Comparison of ENCODE assay signal across 8 cellular contexts in genomic region chr19:18280247-18281081, GRCh38. TPM values are rescaled to one million over a fixed set of nuclear protein-coding genes. Genes with fewer than 3 reads are reported as not detected.
DNase-seq lines count a peak whose midpoint lies in the region; ATAC-seq, FAIRE-seq and TF ChIP-seq lines count a peak whose summit lies in the region.

No MANE protein-coding gene starts in this region.

- peak overlapping the region; percentile 100 for H3K9ac ChIP-seq in HepG2 (ENCODE audit: insufficient read depth, low read depth, low read length)

- H4K20me1 ChIP-seq in HepG2 (ENCODE audit: insufficient read depth, low read length) = peaks cover 31% of the 10 kb centered on the region

- in situ Hi-C loops in HepG2 (cut with HindIII; ENCODE audit: extremely low pct_ligation_motif_present, low pct_unique_long_range_greater_than_20kb) = no loop called here

- H3K9me3 Mint-ChIP-seq in activated CD4-positive, alpha-beta T cell treated with anti-CD3 and anti-CD28 coated beads, Interleukin-2, amount 10 ng/mL, durations not matched to agents 7 days and 5 days = peaks cover 2% of the 10 kb centered on the region
- no peaks in the 10 kb centered on the region for H3K9me3 Mint-ChIP-seq in dendritic cell treated with granulocyte-macrophage colony-stimulating factor and Interleukin-4, amounts not matched to agents 40 ng/mL and 50 ng/mL, for 4 days

- no peak for TF ChIP-seq RAD21 in HepG2 (CRISPR knock-in tag; IDR thresholded peaks at IDR 0.05)

- CTCF ChIA-PET in activated CD4-positive, alpha-beta T cell treated with anti-CD3 and anti-CD28 coated beads, Interleukin-2, amount 10 ng/mL, durations not matched to agents 7 days and 5 days (lab: Charles Lee) = interaction anchor here (0.8 to 12.7 kb wide), 24 partner anchors 9 to 173 kb away, joined by 3 to 229 read pairs (median 12); partner anchors contain the start of genes LSM4 and PGPEP1
- CTCF ChIA-PET in HepG2 (lab: Yijun Ruan, JAX; ENCODE audit: low intra/inter-chr PET ratio, low total read pairs) = interaction anchor here (0.9 to 3.6 kb wide), 3 partner anchors 24 to 48 kb away, joined by 3 to 50 read pairs (median 7); partner anchors contain the start of gene LSM4

- ATAC-seq in HG02759 (IDR thresholded peaks at IDR 0.05; ENCODE audit: unreplicated experiment) (peak; percentile 26), HepG2 (peak; percentile 12), GM18873 (IDR thresholded peaks at IDR 0.05; ENCODE audit: low FRiP score, unreplicated experiment) (no peak)

- BruUV-seq in HepG2 (replicated peaks; lab: Mats Ljungman, UMichigan) = no TSS peak

- no peaks in the 10 kb centered on the region for H3K9me3 ChIP-seq in HepG2 (ENCODE audit: low read length)

- peaks cover 65% of the 10 kb centered on the region for H3K4me1 ChIP-seq in HepG2 (ENCODE audit: insufficient read depth, low read length)

- peaks cover 2 to 10% of the 10 kb centered on the region in 2 experiments; a peak in 4 of 5 replicates for H3K36me3 ChIP-seq in HepG2 (replicated peaks in 1 of 2; ENCODE audit: control insufficient read depth in 1 of 2, insufficient read depth in 2 of 2, low read length in 2 of 2)

- peak; percentile 92 for DNase-seq in GM03348 (ENCODE audit: low spot score)
- DNase-seq in NCI-H460 (ENCODE audit: extremely low read depth, low read depth) = peak; percentile 54
- peak; percentile 76 for DNase-seq in activated CD4-positive, alpha-beta T cell treated with anti-CD3 and anti-CD28 coated beads, Interleukin-2, amount 10 ng/mL, durations not matched to agents 7 days and 5 days
- DNase-seq in HepG2 (ENCODE audit: low spot score) = peak; percentile 52
- DNase-seq in stimulated activated CD4-positive, alpha-beta T cell treated with anti-CD3 and anti-CD28 coated beads, Interleukin-4, amount 100 ng/mL, for 4 hours = peak; percentile 75 to 82

- peaks cover 51% of the 10 kb centered on the region for H3K4me1 Mint-ChIP-seq in activated CD4-positive, alpha-beta T cell treated with anti-CD3 and anti-CD28 coated beads, Interleukin-2, amount 10 ng/mL, durations not matched to agents 7 days and 5 days
- H3K4me1 Mint-ChIP-seq in dendritic cell treated with granulocyte-macrophage colony-stimulating factor and Interleukin-4, amounts not matched to agents 40 ng/mL and 50 ng/mL, for 4 days (ENCODE audit: low read depth) = peaks cover 53% of the 10 kb centered on the region

- H3K27ac Mint-ChIP-seq in activated CD4-positive, alpha-beta T cell treated with anti-CD3 and anti-CD28 coated beads, Interleukin-2, amount 10 ng/mL, durations not matched to agents 7 days and 5 days = peak overlapping the region; percentile 97
- H3K27ac Mint-ChIP-seq in dendritic cell treated with granulocyte-macrophage colony-stimulating factor and Interleukin-4, amounts not matched to agents 40 ng/mL and 50 ng/mL, for 4 days = peak overlapping the region; percentile 99

- peak overlapping the region; percentile 64 for H3K4me2 ChIP-seq in HepG2 (ENCODE audit: low read depth, low read length)

- H3K4me3 Mint-ChIP-seq in activated CD4-positive, alpha-beta T cell treated with anti-CD3 and anti-CD28 coated beads, Interleukin-2, amount 10 ng/mL, durations not matched to agents 7 days and 5 days = peak overlapping the region; percentile 86
- peak overlapping the region; percentile 87 for H3K4me3 Mint-ChIP-seq in dendritic cell treated with granulocyte-macrophage colony-stimulating factor and Interleukin-4, amounts not matched to agents 40 ng/mL and 50 ng/mL, for 4 days

- no peaks in the 10 kb centered on the region for H3K27me3 Mint-ChIP-seq in activated CD4-positive, alpha-beta T cell treated with anti-CD3 and anti-CD28 coated beads, Interleukin-2, amount 10 ng/mL, durations not matched to agents 7 days and 5 days
- H3K27me3 Mint-ChIP-seq in dendritic cell treated with granulocyte-macrophage colony-stimulating factor and Interleukin-4, amounts not matched to agents 40 ng/mL and 50 ng/mL, for 4 days = no peaks in the 10 kb centered on the region

- POLR2A ChIA-PET in activated CD4-positive, alpha-beta T cell treated with anti-CD3 and anti-CD28 coated beads, Interleukin-2, amount 10 ng/mL, durations not matched to agents 7 days and 5 days (lab: Charles Lee) = interaction anchor here (0.6 to 4.9 kb wide), 11 partner anchors 9 to 109 kb away, joined by 3 to 128 read pairs (median 7); partner anchors contain the start of gene LSM4
- POLR2A ChIA-PET in HepG2 (lab: Yijun Ruan, JAX) = interaction anchor here (1.1 to 7.1 kb wide), 17 partner anchors 12 to 172 kb away, joined by 4 to 278 read pairs (median 23); partner anchors contain the start of genes GDF15, LSM4, MPV17L2 and PGPEP1

- H3K27ac ChIP-seq in HepG2 (ENCODE audit: extremely low read length, insufficient read depth, low read length) = peak overlapping the region; percentile 94

- intact Hi-C loops in dendritic cell treated with granulocyte-macrophage colony-stimulating factor and Interleukin-4, amounts not matched to agents 40 ng/mL and 50 ng/mL, for 4 days (cut with micrococcal nuclease) = loop anchor here (5.0 kb wide), 1 partner anchor 137 kb away; the partner anchor contains the start of gene SSBP4
- intact Hi-C loops in HepG2 (cut with micrococcal nuclease; ENCODE audit: unreplicated experiment) = loop anchor here (10.0 kb wide), 1 partner anchor 244 kb away; the partner anchor contains the start of gene ELL

- peak overlapping the region; percentile 74 to 100 (median 84) for H3K4me3 ChIP-seq in HepG2 (replicated peaks in 1 of 3; ENCODE audit: insufficient read depth in 1 of 3, low read depth in 2 of 3, low read length in 3 of 3)

- peaks cover 26% of the 10 kb centered on the region for H3K79me2 ChIP-seq in HepG2 (ENCODE audit: insufficient read depth, low read length)

- TF ChIP-seq POLR2A in HepG2 (IDR thresholded peaks at IDR 0.05; ENCODE audit: insufficient read depth in 1 of 2, low read depth in 2 of 2, low read length in 2 of 2) = peak; percentile 75 to 81

- 0% methylated on average over 24 of the region's 111 CpGs for WGBS in HepG2 (ENCODE audit: low lambda C conversion rate)

- no peak for TF ChIP-seq CTCF in HepG2 (CRISPR knock-in tag; IDR thresholded peaks at IDR 0.05)

- no peak overlapping the region for H2AFZ ChIP-seq in HepG2 (ENCODE audit: low read length)

- FAIRE-seq in HepG2 (lab: Jason Lieb, UNC) = no peak

- no peaks in the 10 kb centered on the region; a peak in 1 of 5 replicates for H3K27me3 ChIP-seq in HepG2 (ENCODE audit: control insufficient read depth in 1 of 2, insufficient read depth in 2 of 2, low read length in 2 of 2)

- H3K36me3 Mint-ChIP-seq in activated CD4-positive, alpha-beta T cell treated with anti-CD3 and anti-CD28 coated beads, Interleukin-2, amount 10 ng/mL, durations not matched to agents 7 days and 5 days (ENCODE audit: low read depth) = peaks cover 46% of the 10 kb centered on the region
- H3K36me3 Mint-ChIP-seq in dendritic cell treated with granulocyte-macrophage colony-stimulating factor and Interleukin-4, amounts not matched to agents 40 ng/mL and 50 ng/mL, for 4 days (ENCODE audit: low read depth) = peaks cover 58% of the 10 kb centered on the region

- TF ChIP-seq EP300 in HepG2 (IDR thresholded peaks at IDR 0.05; ENCODE audit: low read depth in 2 of 2, low read length in 2 of 2) (no peak), HepG2 (CRISPR knock-in tag; IDR thresholded peaks at IDR 0.05; ENCODE audit: borderline replicate concordance) (no peak)

RNA-seq across cellular contexts. Expression of gene JUND, which starts 1.0 kb away (rescaled TPM):
- total RNA-seq in NCI-H460 (2014; rRNA removed; shearing (Covaris generic)) = 37.7 and 56.6 TPM in 2 replicates
- polyA plus RNA-seq in NCI-H460 (2014; cell fraction: nucleus; rRNA removed) = 36.4 and 65.2 TPM in 2 replicates
- 100 to 1,000 TPM; 343 to 347 TPM for total RNA-seq in activated CD4-positive, alpha-beta T cell treated with anti-CD3 and anti-CD28 coated beads, Interleukin-2, amount 10 ng/mL, durations not matched to agents 7 days and 5 days
- total RNA-seq in HepG2 (2016; rRNA removed; fragmentation: Illumina TruSeq; extraction: Trizol) = 31.8 and 41.2 TPM in 2 replicates
- 36.4 and 41.0 TPM in 2 replicates for total RNA-seq in HepG2 (2016; cell fraction: cytosol; rRNA removed; fragmentation: Illumina TruSeq; extraction: Trizol; ENCODE audit: low read depth)
- 30.0 and 40.6 TPM in 2 replicates for total RNA-seq in HepG2 (2016; cell fraction: insoluble cytoplasmic fraction; rRNA removed; fragmentation: Illumina TruSeq; extraction: Trizol)
- 68.5 and 98.0 TPM in 2 replicates for total RNA-seq in HepG2 (2016; cell fraction: membrane; rRNA removed; fragmentation: Illumina TruSeq; extraction: Trizol)
- total RNA-seq in HepG2 (2016; cell fraction: nucleus; rRNA removed; fragmentation: Illumina TruSeq; extraction: Trizol) = 23.4 and 45.2 TPM in 2 replicates
- 59.8 and 124 TPM in 2 replicates for polyA plus RNA-seq in HepG2 (2011; rRNA removed)
- polyA plus RNA-seq in HepG2 (2011; cell fraction: cytosol; rRNA removed) = 93.9 and 178 TPM in 2 replicates
- polyA plus RNA-seq in HepG2 (2011; cell fraction: nucleus; rRNA removed) = 129 and 136 TPM in 2 replicates
- 44.0 and 66.6 TPM in 2 replicates for polyA plus RNA-seq in HepG2 (2012)
- polyA plus RNA-seq in HepG2 (2016; cell fraction: cytosol; fragmentation: Illumina TruSeq; extraction: Trizol; ENCODE audit: low read depth) = 85.1 and 91.8 TPM in 2 replicates
- polyA plus RNA-seq in HepG2 (2016; cell fraction: insoluble cytoplasmic fraction; fragmentation: Illumina TruSeq; extraction: Trizol; ENCODE audit: low read depth) = 74.4 and 76.0 TPM in 2 replicates
- polyA plus RNA-seq in HepG2 (2016; cell fraction: membrane; fragmentation: Illumina TruSeq; extraction: Trizol; ENCODE audit: low read depth) = 131 and 149 TPM in 2 replicates
- 77.1 and 84.7 TPM in 2 replicates for polyA plus RNA-seq in HepG2 (2016; cell fraction: nucleus; fragmentation: Illumina TruSeq; extraction: Trizol; ENCODE audit: insufficient read depth, low read depth)
- polyA minus RNA-seq in HepG2 (2011; rRNA and poly(A)+ RNA removed; ENCODE audit: low replicate concordance) = 49.7 and 194 TPM in 2 replicates
- 164 and 168 TPM in 2 replicates for polyA minus RNA-seq in HepG2 (2011; cell fraction: cytosol; rRNA and poly(A)+ RNA removed)
- polyA minus RNA-seq in HepG2 (2011; cell fraction: nucleus; rRNA and poly(A)+ RNA removed) = 60.5 and 91.9 TPM in 2 replicates

RNA-seq across cellular contexts. Expression of gene IQCN, which starts 6.2 kb away (rescaled TPM):
- 0.20 and 0.32 TPM in 2 replicates for total RNA-seq in NCI-H460 (2014; rRNA removed; shearing (Covaris generic))
- polyA plus RNA-seq in NCI-H460 (2014; cell fraction: nucleus; rRNA removed) = 0.16 and 0.32 TPM in 2 replicates
- total RNA-seq in activated CD4-positive, alpha-beta T cell treated with anti-CD3 and anti-CD28 coated beads, Interleukin-2, amount 10 ng/mL, durations not matched to agents 7 days and 5 days = 1 to 10 TPM; 6.3 to 7.2 TPM
- total RNA-seq in HepG2 (2016; rRNA removed; fragmentation: Illumina TruSeq; extraction: Trizol) = 0.04 and 0.07 TPM in 2 replicates
- total RNA-seq in HepG2 (2016; cell fraction: cytosol; rRNA removed; fragmentation: Illumina TruSeq; extraction: Trizol; ENCODE audit: low read depth) = not detected in 2 replicates
- total RNA-seq in HepG2 (2016; cell fraction: insoluble cytoplasmic fraction; rRNA removed; fragmentation: Illumina TruSeq; extraction: Trizol) = 0.04 TPM in 1 of 2 replicates, not detected in the other
- total RNA-seq in HepG2 (2016; cell fraction: membrane; rRNA removed; fragmentation: Illumina TruSeq; extraction: Trizol) = not detected in 2 replicates
- 0.13 TPM in 1 of 2 replicates, not detected in the other for total RNA-seq in HepG2 (2016; cell fraction: nucleus; rRNA removed; fragmentation: Illumina TruSeq; extraction: Trizol)
- 0.14 and 0.18 TPM in 2 replicates for polyA plus RNA-seq in HepG2 (2011; rRNA removed)
- 0.03 and 0.04 TPM in 2 replicates for polyA plus RNA-seq in HepG2 (2011; cell fraction: cytosol; rRNA removed)
- 1.3 and 1.5 TPM in 2 replicates for polyA plus RNA-seq in HepG2 (2011; cell fraction: nucleus; rRNA removed)
- polyA plus RNA-seq in HepG2 (2012) = 0.13 TPM in 2 replicates
- not detected in 2 replicates for polyA plus RNA-seq in HepG2 (2016; cell fraction: cytosol; fragmentation: Illumina TruSeq; extraction: Trizol; ENCODE audit: low read depth)
- not detected in 2 replicates for polyA plus RNA-seq in HepG2 (2016; cell fraction: insoluble cytoplasmic fraction; fragmentation: Illumina TruSeq; extraction: Trizol; ENCODE audit: low read depth)
- polyA plus RNA-seq in HepG2 (2016; cell fraction: membrane; fragmentation: Illumina TruSeq; extraction: Trizol; ENCODE audit: low read depth) = not detected in 2 replicates
- polyA plus RNA-seq in HepG2 (2016; cell fraction: nucleus; fragmentation: Illumina TruSeq; extraction: Trizol; ENCODE audit: insufficient read depth, low read depth) = 0.25 and 0.49 TPM in 2 replicates
- 0.26 and 0.91 TPM in 2 replicates for polyA minus RNA-seq in HepG2 (2011; rRNA and poly(A)+ RNA removed; ENCODE audit: low replicate concordance)
- 0.53 TPM in 1 of 2 replicates, not detected in the other for polyA minus RNA-seq in HepG2 (2011; cell fraction: cytosol; rRNA and poly(A)+ RNA removed)
- 0.52 and 0.62 TPM in 2 replicates for polyA minus RNA-seq in HepG2 (2011; cell fraction: nucleus; rRNA and poly(A)+ RNA removed)

RNA-seq across cellular contexts. Expression of gene LSM4, which starts 42.4 kb away (rescaled TPM):
- 207 and 261 TPM in 2 replicates for total RNA-seq in NCI-H460 (2014; rRNA removed; shearing (Covaris generic))
- 332 and 335 TPM in 2 replicates for polyA plus RNA-seq in NCI-H460 (2014; cell fraction: nucleus; rRNA removed)
- 100 to 1,000 TPM; 156 to 181 TPM for total RNA-seq in activated CD4-positive, alpha-beta T cell treated with anti-CD3 and anti-CD28 coated beads, Interleukin-2, amount 10 ng/mL, durations not matched to agents 7 days and 5 days
- total RNA-seq in HepG2 (2016; rRNA removed; fragmentation: Illumina TruSeq; extraction: Trizol) = 166 and 188 TPM in 2 replicates
- total RNA-seq in HepG2 (2016; cell fraction: cytosol; rRNA removed; fragmentation: Illumina TruSeq; extraction: Trizol; ENCODE audit: low read depth) = 129 and 159 TPM in 2 replicates
- total RNA-seq in HepG2 (2016; cell fraction: insoluble cytoplasmic fraction; rRNA removed; fragmentation: Illumina TruSeq; extraction: Trizol) = 185 and 208 TPM in 2 replicates
- total RNA-seq in HepG2 (2016; cell fraction: membrane; rRNA removed; fragmentation: Illumina TruSeq; extraction: Trizol) = 248 and 299 TPM in 2 replicates
- 62.8 and 69.8 TPM in 2 replicates for total RNA-seq in HepG2 (2016; cell fraction: nucleus; rRNA removed; fragmentation: Illumina TruSeq; extraction: Trizol)
- polyA plus RNA-seq in HepG2 (2011; rRNA removed) = 65.8 and 66.8 TPM in 2 replicates
- 97.1 and 133 TPM in 2 replicates for polyA plus RNA-seq in HepG2 (2011; cell fraction: cytosol; rRNA removed)
- 51.8 and 54.0 TPM in 2 replicates for polyA plus RNA-seq in HepG2 (2011; cell fraction: nucleus; rRNA removed)
- polyA plus RNA-seq in HepG2 (2012) = 62.7 and 78.9 TPM in 2 replicates
- polyA plus RNA-seq in HepG2 (2016; cell fraction: cytosol; fragmentation: Illumina TruSeq; extraction: Trizol; ENCODE audit: low read depth) = 166 and 238 TPM in 2 replicates
- polyA plus RNA-seq in HepG2 (2016; cell fraction: insoluble cytoplasmic fraction; fragmentation: Illumina TruSeq; extraction: Trizol; ENCODE audit: low read depth) = 205 and 220 TPM in 2 replicates
- 217 and 267 TPM in 2 replicates for polyA plus RNA-seq in HepG2 (2016; cell fraction: membrane; fragmentation: Illumina TruSeq; extraction: Trizol; ENCODE audit: low read depth)
- polyA plus RNA-seq in HepG2 (2016; cell fraction: nucleus; fragmentation: Illumina TruSeq; extraction: Trizol; ENCODE audit: insufficient read depth, low read depth) = 105 and 120 TPM in 2 replicates
- polyA minus RNA-seq in HepG2 (2011; rRNA and poly(A)+ RNA removed; ENCODE audit: low replicate concordance) = 40.8 and 88.8 TPM in 2 replicates
- polyA minus RNA-seq in HepG2 (2011; cell fraction: cytosol; rRNA and poly(A)+ RNA removed) = 24.9 and 32.6 TPM in 2 replicates
- 13.4 and 14.2 TPM in 2 replicates for polyA minus RNA-seq in HepG2 (2011; cell fraction: nucleus; rRNA and poly(A)+ RNA removed)

RNA-seq across cellular contexts. Expression of gene PDE4C, which starts 54.2 kb away (rescaled TPM):
- total RNA-seq in NCI-H460 (2014; rRNA removed; shearing (Covaris generic)) = 0.10 and 0.20 TPM in 2 replicates
- polyA plus RNA-seq in NCI-H460 (2014; cell fraction: nucleus; rRNA removed) = 0.38 TPM in 1 of 2 replicates, not detected in the other
- under 1 TPM in 1 of 2 experiments, not detected in 1; 0.15 TPM for total RNA-seq in activated CD4-positive, alpha-beta T cell treated with anti-CD3 and anti-CD28 coated beads, Interleukin-2, amount 10 ng/mL, durations not matched to agents 7 days and 5 days
- total RNA-seq in HepG2 (2016; rRNA removed; fragmentation: Illumina TruSeq; extraction: Trizol) = 0.90 and 1.4 TPM in 2 replicates
- total RNA-seq in HepG2 (2016; cell fraction: cytosol; rRNA removed; fragmentation: Illumina TruSeq; extraction: Trizol; ENCODE audit: low read depth) = 0.30 and 0.44 TPM in 2 replicates
- total RNA-seq in HepG2 (2016; cell fraction: insoluble cytoplasmic fraction; rRNA removed; fragmentation: Illumina TruSeq; extraction: Trizol) = 0.49 and 1.5 TPM in 2 replicates
- 0.07 and 0.37 TPM in 2 replicates for total RNA-seq in HepG2 (2016; cell fraction: membrane; rRNA removed; fragmentation: Illumina TruSeq; extraction: Trizol)
- total RNA-seq in HepG2 (2016; cell fraction: nucleus; rRNA removed; fragmentation: Illumina TruSeq; extraction: Trizol) = 1.7 and 2.4 TPM in 2 replicates
- polyA plus RNA-seq in HepG2 (2011; rRNA removed) = 14.0 and 17.9 TPM in 2 replicates
- polyA plus RNA-seq in HepG2 (2011; cell fraction: cytosol; rRNA removed) = 3.4 and 4.6 TPM in 2 replicates
- polyA plus RNA-seq in HepG2 (2011; cell fraction: nucleus; rRNA removed) = 128 and 158 TPM in 2 replicates
- 2.2 and 3.2 TPM in 2 replicates for polyA plus RNA-seq in HepG2 (2012)
- polyA plus RNA-seq in HepG2 (2016; cell fraction: cytosol; fragmentation: Illumina TruSeq; extraction: Trizol; ENCODE audit: low read depth) = not detected in 2 replicates
- 0.33 and 0.37 TPM in 2 replicates for polyA plus RNA-seq in HepG2 (2016; cell fraction: insoluble cytoplasmic fraction; fragmentation: Illumina TruSeq; extraction: Trizol; ENCODE audit: low read depth)
- polyA plus RNA-seq in HepG2 (2016; cell fraction: membrane; fragmentation: Illumina TruSeq; extraction: Trizol; ENCODE audit: low read depth) = not detected in 2 replicates
- 10.9 and 11.5 TPM in 2 replicates for polyA plus RNA-seq in HepG2 (2016; cell fraction: nucleus; fragmentation: Illumina TruSeq; extraction: Trizol; ENCODE audit: insufficient read depth, low read depth)
- 0.56 and 12.3 TPM in 2 replicates for polyA minus RNA-seq in HepG2 (2011; rRNA and poly(A)+ RNA removed; ENCODE audit: low replicate concordance)
- polyA minus RNA-seq in HepG2 (2011; cell fraction: cytosol; rRNA and poly(A)+ RNA removed) = 1.5 and 3.1 TPM in 2 replicates
- polyA minus RNA-seq in HepG2 (2011; cell fraction: nucleus; rRNA and poly(A)+ RNA removed) = 30.4 and 31.1 TPM in 2 replicates

RNA-seq across cellular contexts. Expression of gene PGPEP1, which starts 59.9 kb away (rescaled TPM):
- 3.5 and 4.0 TPM in 2 replicates for total RNA-seq in NCI-H460 (2014; rRNA removed; shearing (Covaris generic))
- polyA plus RNA-seq in NCI-H460 (2014; cell fraction: nucleus; rRNA removed) = 1.1 and 1.8 TPM in 2 replicates
- total RNA-seq in activated CD4-positive, alpha-beta T cell treated with anti-CD3 and anti-CD28 coated beads, Interleukin-2, amount 10 ng/mL, durations not matched to agents 7 days and 5 days = 10 to 100 TPM; 24.1 to 24.8 TPM
- 56.6 and 57.7 TPM in 2 replicates for total RNA-seq in HepG2 (2016; rRNA removed; fragmentation: Illumina TruSeq; extraction: Trizol)
- total RNA-seq in HepG2 (2016; cell fraction: cytosol; rRNA removed; fragmentation: Illumina TruSeq; extraction: Trizol; ENCODE audit: low read depth) = 13.1 and 14.4 TPM in 2 replicates
- 51.1 and 64.9 TPM in 2 replicates for total RNA-seq in HepG2 (2016; cell fraction: insoluble cytoplasmic fraction; rRNA removed; fragmentation: Illumina TruSeq; extraction: Trizol)
- 36.0 and 36.7 TPM in 2 replicates for total RNA-seq in HepG2 (2016; cell fraction: membrane; rRNA removed; fragmentation: Illumina TruSeq; extraction: Trizol)
- total RNA-seq in HepG2 (2016; cell fraction: nucleus; rRNA removed; fragmentation: Illumina TruSeq; extraction: Trizol) = 30.3 and 33.5 TPM in 2 replicates
- polyA plus RNA-seq in HepG2 (2011; rRNA removed) = 53.1 and 64.3 TPM in 2 replicates
- polyA plus RNA-seq in HepG2 (2011; cell fraction: cytosol; rRNA removed) = 37.2 and 38.6 TPM in 2 replicates
- polyA plus RNA-seq in HepG2 (2011; cell fraction: nucleus; rRNA removed) = 97.0 and 102 TPM in 2 replicates
- polyA plus RNA-seq in HepG2 (2012) = 26.8 and 28.6 TPM in 2 replicates
- 15.6 and 16.2 TPM in 2 replicates for polyA plus RNA-seq in HepG2 (2016; cell fraction: cytosol; fragmentation: Illumina TruSeq; extraction: Trizol; ENCODE audit: low read depth)
- 40.6 and 44.1 TPM in 2 replicates for polyA plus RNA-seq in HepG2 (2016; cell fraction: insoluble cytoplasmic fraction; fragmentation: Illumina TruSeq; extraction: Trizol; ENCODE audit: low read depth)
- polyA plus RNA-seq in HepG2 (2016; cell fraction: membrane; fragmentation: Illumina TruSeq; extraction: Trizol; ENCODE audit: low read depth) = 22.8 and 23.5 TPM in 2 replicates
- 51.1 and 66.5 TPM in 2 replicates for polyA plus RNA-seq in HepG2 (2016; cell fraction: nucleus; fragmentation: Illumina TruSeq; extraction: Trizol; ENCODE audit: insufficient read depth, low read depth)
- polyA minus RNA-seq in HepG2 (2011; rRNA and poly(A)+ RNA removed; ENCODE audit: low replicate concordance) = 22.4 and 187 TPM in 2 replicates
- 44.1 and 52.6 TPM in 2 replicates for polyA minus RNA-seq in HepG2 (2011; cell fraction: cytosol; rRNA and poly(A)+ RNA removed)
- polyA minus RNA-seq in HepG2 (2011; cell fraction: nucleus; rRNA and poly(A)+ RNA removed) = 46.4 and 57.7 TPM in 2 replicates
